ENCODE assay signal across 17 cellular contexts in the genomic region with DNA sequence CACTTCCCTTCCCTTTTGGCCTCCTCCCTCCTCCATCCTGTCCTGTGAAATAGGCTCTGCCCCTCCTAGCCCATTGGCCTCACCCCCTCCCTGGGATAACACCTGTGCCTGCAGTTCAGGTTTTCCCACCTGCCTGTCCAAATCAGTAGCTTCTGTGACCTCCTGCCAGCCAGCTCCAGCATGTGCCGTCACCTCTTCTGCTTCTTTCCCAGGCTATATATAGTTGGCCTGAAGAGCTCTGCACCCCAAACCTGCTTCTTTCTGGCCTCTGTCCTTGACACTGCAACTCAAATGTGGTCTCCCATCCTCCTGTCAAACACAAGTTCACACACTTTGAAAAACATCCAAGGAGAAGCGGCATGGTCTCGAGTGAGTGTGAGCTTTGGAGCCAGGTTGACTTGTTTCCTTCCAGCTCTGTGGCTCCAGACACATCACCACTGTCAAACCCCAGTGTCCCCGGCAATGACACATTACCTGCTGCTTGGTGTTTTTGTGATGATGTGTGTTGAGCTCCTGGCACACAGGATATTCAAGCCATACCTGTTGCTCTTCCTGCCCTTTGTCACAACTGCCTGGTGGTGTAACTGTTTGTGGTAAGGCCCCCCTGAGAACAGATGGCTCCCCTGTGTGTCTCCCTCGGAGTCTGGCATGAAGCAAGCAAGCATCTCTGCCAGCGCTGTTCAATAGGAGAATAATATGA.
DNase-seq lines count a peak whose midpoint lies in the region; ATAC-seq, FAIRE-seq and TF ChIP-seq lines count a peak whose summit lies in the region.
"Had no signal": no experiment of that assay in that cellular context is flagged by ENCODE, and none has a peak within 500 bp of the region (broad histone marks: within the 10 kb centered on the region; RNA-seq: fewer than 3 reads in every experiment).

No MANE protein-coding gene starts in this region.

- no peaks in the 10 kb centered on the region for H3K27me3 ChIP-seq in BLaER1 treated with 17β-estradiol and CSF1 and Interleukin-3, amounts not matched to agents 10 nM and 100 nM
- no peaks in the 10 kb centered on the region for H3K27me3 ChIP-seq in cardiac muscle cell

- ATAC-seq in GM18873 (IDR thresholded peaks at IDR 0.05; ENCODE audit: low FRiP score, unreplicated experiment): no peak
- no peak for ATAC-seq in HG03565 (IDR thresholded peaks at IDR 0.05; ENCODE audit: unreplicated experiment)

- CTCF ChIA-PET in HEK293 (lab: Yijun Ruan, JAX): interaction anchor here (0.7 kb wide), 2 partner anchors 21 to 616 kb away, joined by 3 read pairs; no protein-coding TSS in a partner anchor

- H3K9me3 ChIP-seq in BLaER1 treated with 17β-estradiol and CSF1 and Interleukin-3, amounts not matched to agents 10 nM and 100 nM (replicated peaks in 1 of 11): no peaks in the 10 kb centered on the region
- H3K9me3 ChIP-seq in HEK293 (ENCODE audit: control insufficient read depth, insufficient read depth, low read depth, low read length): no peaks in the 10 kb centered on the region
- H3K9me3 ChIP-seq in cardiac muscle cell (ENCODE audit: low read depth): no peaks in the 10 kb centered on the region

- peak overlapping the region; percentile 11 for H3K27ac Mint-ChIP-seq in osteocyte (ENCODE audit: unreplicated experiment)
- H3K27ac Mint-ChIP-seq: IgD-negative memory B cell had no signal

- H4K20me1 ChIP-seq in BLaER1 treated with 17β-estradiol and CSF1 and Interleukin-3, amounts not matched to agents 10 nM and 100 nM: no peaks in the 10 kb centered on the region; a peak in 1 of 22 replicates

- H3K9ac ChIP-seq in BLaER1 treated with 17β-estradiol and CSF1 and Interleukin-3, amounts not matched to agents 10 nM and 100 nM: no peak overlapping the region
- H3K9ac ChIP-seq: GM23248 had no signal

- peaks cover 31% of the 10 kb centered on the region for H3K36me3 Mint-ChIP-seq in osteocyte (ENCODE audit: unreplicated experiment)

- no peaks in the 10 kb centered on the region for H3K27me3 Mint-ChIP-seq in osteocyte (ENCODE audit: unreplicated experiment)
- H3K27me3 Mint-ChIP-seq: IgD-negative memory B cell had no signal

- TF ChIP-seq CTCF in HEK293 (tag by site-specific recombination; IDR thresholded peaks at IDR 0.05) (no peak), cardiac muscle cell (IDR thresholded peaks at IDR 0.05; ENCODE audit: low read depth, low read length) (no peak), osteocyte (IDR thresholded peaks at IDR 0.05) (no peak)

- peaks cover 12% of the 10 kb centered on the region for H3K4me1 Mint-ChIP-seq in osteocyte (ENCODE audit: unreplicated experiment)
- H3K4me1 Mint-ChIP-seq: IgD-negative memory B cell had no signal

- no peak for FAIRE-seq in GM12891 (lab: Jason Lieb, UNC)
- FAIRE-seq: GM12892 had no signal

- H3K4me1 ChIP-seq in BLaER1 treated with 17β-estradiol and CSF1 and Interleukin-3, amounts not matched to agents 10 nM and 100 nM: peaks cover 7 to 46% (median 38%) of the 10 kb centered on the region in 10 experiments; a peak in 17 of 20 replicates
- H3K4me1 ChIP-seq in HEK293 (ENCODE audit: control insufficient read depth, insufficient read depth, low read length) (no peaks in the 10 kb centered on the region), cardiac muscle cell (ENCODE audit: low read depth) (peaks cover 19% of the 10 kb centered on the region)

- no peak for TF ChIP-seq POLR2A in GM12891 (IDR thresholded peaks at IDR 0.05; ENCODE audit: low read depth, low read length)

- DNase-seq in cardiac muscle cell (ENCODE audit: low read depth in 1 of 2, low spot score in 1 of 2) (peak in 1 of 2 donors; percentile 64), osteocyte (ENCODE audit: extremely low spot score, unreplicated experiment) (no peak), GM12891 (ENCODE audit: insufficient read length, low spot score) (no peak)
- DNase-seq: C1 segment of cervical spinal cord; COR-L47; GM23248; NCI-H146; NCI-H2107; NK-92 treated with Interleukin-12 subunit alpha and Interleukin-12 subunit beta, amount 100 ng/mL, for 24 hours had no signal

- no peak overlapping the region for H3K4me3 Mint-ChIP-seq in osteocyte (ENCODE audit: unreplicated experiment)
- H3K4me3 Mint-ChIP-seq: IgD-negative memory B cell had no signal

- POLR2A ChIA-PET in HEK293 (lab: Yijun Ruan, JAX): no interaction called here

- peaks cover 0 to 4% (median 0%) of the 10 kb centered on the region in 11 experiments; a peak in 1 of 22 replicates for H3K36me3 ChIP-seq in BLaER1 treated with 17β-estradiol and CSF1 and Interleukin-3, amounts not matched to agents 10 nM and 100 nM
- H3K36me3 ChIP-seq in HEK293 (ENCODE audit: control insufficient read depth in 2 of 2, insufficient read depth in 1 of 2, low read length in 2 of 2) (peaks cover 0 to 10% of the 10 kb centered on the region in 2 experiments; a peak in 1 of 3 replicates), cardiac muscle cell (no peaks in the 10 kb centered on the region)

- peak overlapping the region in 2 of 11 experiments; percentile 20 to 29; a peak in 2 of 22 replicates for H3K27ac ChIP-seq in BLaER1 treated with 17β-estradiol and CSF1 and Interleukin-3, amounts not matched to agents 10 nM and 100 nM
- H3K27ac ChIP-seq in HEK293 (ENCODE audit: extremely low read depth, low read depth, low read length) (no peak overlapping the region), cardiac muscle cell (peak overlapping the region; percentile 88)
- H3K27ac ChIP-seq: GM23248, RWPE1, SK-N-MC had no signal

- H3K9me3 Mint-ChIP-seq in osteocyte (ENCODE audit: unreplicated experiment): no peaks in the 10 kb centered on the region
- H3K9me3 Mint-ChIP-seq: IgD-negative memory B cell had no signal

- peak overlapping the region in 9 of 11 experiments; percentile 38 to 82 (median 74); a peak in 17 of 22 replicates for H3K4me2 ChIP-seq in BLaER1 treated with 17β-estradiol and CSF1 and Interleukin-3, amounts not matched to agents 10 nM and 100 nM

- H3K4me3 ChIP-seq in BLaER1 treated with 17β-estradiol and CSF1 and Interleukin-3, amounts not matched to agents 10 nM and 100 nM: no peak overlapping the region
- H3K4me3 ChIP-seq in HEK293 (ENCODE audit: low read depth, low read length) (no peak overlapping the region), cardiac muscle cell (no peak overlapping the region)
- H3K4me3 ChIP-seq: GM23248, SK-N-MC had no signal

TF ChIP-seq in HEK293, 187 proteins besides CTCF, POLR2A, EP300 and RAD21:
- TF ChIP-seq, protein P1, sequence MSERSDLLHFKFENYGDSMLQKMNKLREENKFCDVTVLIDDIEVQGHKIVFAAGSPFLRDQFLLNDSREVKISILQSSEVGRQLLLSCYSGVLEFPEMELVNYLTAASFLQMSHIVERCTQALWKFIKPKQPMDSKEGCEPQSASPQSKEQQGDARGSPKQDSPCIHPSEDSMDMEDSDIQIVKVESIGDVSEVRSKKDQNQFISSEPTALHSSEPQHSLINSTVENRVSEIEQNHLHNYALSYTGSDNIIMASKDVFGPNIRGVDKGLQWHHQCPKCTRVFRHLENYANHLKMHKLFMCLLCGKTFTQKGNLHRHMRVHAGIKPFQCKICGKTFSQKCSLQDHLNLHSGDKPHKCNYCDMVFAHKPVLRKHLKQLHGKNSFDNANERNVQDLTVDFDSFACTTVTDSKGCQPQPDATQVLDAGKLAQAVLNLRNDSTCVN (tag by site-specific recombination; optimal IDR thresholded peaks at IDR 0.05): no peak
- TF ChIP-seq SCRT2 (tag by site-specific recombination; IDR thresholded peaks at IDR 0.05): peak; percentile 67

TF ChIP-seq in GM12891, 5 proteins besides CTCF, POLR2A, EP300 and RAD21:
- TF ChIP-seq PAX5 (IDR thresholded peaks at IDR 0.05; ENCODE audit: insufficient read depth, low read length, severe bottlenecking) (no peak), POU2F2 (IDR thresholded peaks at IDR 0.05; ENCODE audit: low read depth, low read length) (no peak), TAF1 (IDR thresholded peaks at IDR 0.05; ENCODE audit: low read depth, low read length) (no peak), POLR2AphosphoS5 (IDR thresholded peaks at IDR 0.05; ENCODE audit: low read depth, low read length) (no peak), SPI1 (IDR thresholded peaks at IDR 0.05; ENCODE audit: low read depth, low read length) (no peak)
